ENCODE assay signal across 1 cellular context in the genomic region with DNA sequence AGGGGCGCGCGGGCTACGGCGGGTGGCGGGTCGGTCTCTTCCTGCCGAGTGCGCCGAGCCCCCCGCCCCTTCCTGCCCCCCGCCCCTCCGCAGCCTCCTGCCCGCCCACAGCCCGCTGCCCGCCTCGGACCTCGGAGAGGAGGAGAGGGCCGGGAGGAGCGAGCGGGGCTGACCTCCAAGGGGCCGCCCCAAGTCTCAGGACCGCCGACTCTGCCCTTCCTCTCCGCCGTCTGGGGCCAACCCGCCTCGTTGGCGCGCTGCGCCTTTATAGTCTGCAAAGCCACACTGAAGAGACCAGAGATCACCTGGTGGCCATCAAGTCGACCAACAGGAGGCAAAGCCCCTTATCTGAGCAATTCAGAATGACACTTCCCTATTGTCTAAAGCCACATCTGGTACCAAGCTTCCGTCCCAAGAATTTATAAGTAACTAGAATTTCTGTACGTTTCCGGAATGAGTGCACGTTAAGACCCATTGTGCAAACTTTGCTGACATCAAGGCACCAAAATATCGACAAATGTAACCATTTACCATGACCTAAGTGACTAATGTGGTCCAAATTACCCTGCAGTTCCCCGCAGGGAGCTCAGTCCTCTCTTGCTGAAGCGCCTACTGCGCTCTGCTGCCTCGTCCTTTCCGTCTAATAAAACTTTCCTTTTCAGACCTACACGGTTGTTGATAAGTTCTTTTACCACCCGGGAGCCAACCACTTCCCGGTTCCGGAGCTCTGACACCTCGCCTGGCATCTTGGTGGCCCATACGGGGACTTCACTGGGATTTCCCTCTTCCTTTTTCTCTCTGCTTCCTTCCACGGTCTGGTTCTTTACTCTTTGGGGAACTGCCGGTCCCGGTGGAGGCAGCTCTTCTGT.
TF ChIP-seq lines count a peak whose summit lies in the region.

A gene (minus strand): TSS at position 38 of the 869 bp plus-strand sequence. CDS start 55 bp downstream, outside the sequence.

TF ChIP-seq in K562, 482 proteins besides CTCF, POLR2A, EP300 and RAD21 (continued from another document and continues in another):
- TF ChIP-seq, protein P1, sequence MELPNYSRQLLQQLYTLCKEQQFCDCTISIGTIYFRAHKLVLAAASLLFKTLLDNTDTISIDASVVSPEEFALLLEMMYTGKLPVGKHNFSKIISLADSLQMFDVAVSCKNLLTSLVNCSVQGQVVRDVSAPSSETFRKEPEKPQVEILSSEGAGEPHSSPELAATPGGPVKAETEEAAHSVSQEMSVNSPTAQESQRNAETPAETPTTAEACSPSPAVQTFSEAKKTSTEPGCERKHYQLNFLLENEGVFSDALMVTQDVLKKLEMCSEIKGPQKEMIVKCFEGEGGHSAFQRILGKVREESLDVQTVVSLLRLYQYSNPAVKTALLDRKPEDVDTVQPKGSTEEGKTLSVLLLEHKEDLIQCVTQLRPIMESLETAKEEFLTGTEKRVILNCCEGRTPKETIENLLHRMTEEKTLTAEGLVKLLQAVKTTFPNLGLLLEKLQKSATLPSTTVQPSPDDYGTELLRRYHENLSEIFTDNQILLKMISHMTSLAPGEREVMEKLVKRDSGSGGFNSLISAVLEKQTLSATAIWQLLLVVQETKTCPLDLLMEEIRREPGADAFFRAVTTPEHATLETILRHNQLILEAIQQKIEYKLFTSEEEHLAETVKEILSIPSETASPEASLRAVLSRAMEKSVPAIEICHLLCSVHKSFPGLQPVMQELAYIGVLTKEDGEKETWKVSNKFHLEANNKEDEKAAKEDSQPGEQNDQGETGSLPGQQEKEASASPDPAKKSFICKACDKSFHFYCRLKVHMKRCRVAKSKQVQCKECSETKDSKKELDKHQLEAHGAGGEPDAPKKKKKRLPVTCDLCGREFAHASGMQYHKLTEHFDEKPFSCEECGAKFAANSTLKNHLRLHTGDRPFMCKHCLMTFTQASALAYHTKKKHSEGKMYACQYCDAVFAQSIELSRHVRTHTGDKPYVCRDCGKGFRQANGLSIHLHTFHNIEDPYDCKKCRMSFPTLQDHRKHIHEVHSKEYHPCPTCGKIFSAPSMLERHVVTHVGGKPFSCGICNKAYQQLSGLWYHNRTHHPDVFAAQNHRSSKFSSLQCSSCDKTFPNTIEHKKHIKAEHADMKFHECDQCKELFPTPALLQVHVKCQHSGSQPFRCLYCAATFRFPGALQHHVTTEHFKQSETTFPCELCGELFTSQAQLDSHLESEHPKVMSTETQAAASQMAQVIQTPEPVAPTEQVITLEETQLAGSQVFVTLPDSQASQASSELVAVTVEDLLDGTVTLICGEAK (IDR thresholded peaks at IDR 0.05): 0 out of 2 replicates have a peak, but pooled peaks have one; percentile 14
- TF ChIP-seq, protein P1 (CRISPR knock-in tag; IDR thresholded peaks at IDR 0.05): no peak
- TF ChIP-seq, protein P2, sequence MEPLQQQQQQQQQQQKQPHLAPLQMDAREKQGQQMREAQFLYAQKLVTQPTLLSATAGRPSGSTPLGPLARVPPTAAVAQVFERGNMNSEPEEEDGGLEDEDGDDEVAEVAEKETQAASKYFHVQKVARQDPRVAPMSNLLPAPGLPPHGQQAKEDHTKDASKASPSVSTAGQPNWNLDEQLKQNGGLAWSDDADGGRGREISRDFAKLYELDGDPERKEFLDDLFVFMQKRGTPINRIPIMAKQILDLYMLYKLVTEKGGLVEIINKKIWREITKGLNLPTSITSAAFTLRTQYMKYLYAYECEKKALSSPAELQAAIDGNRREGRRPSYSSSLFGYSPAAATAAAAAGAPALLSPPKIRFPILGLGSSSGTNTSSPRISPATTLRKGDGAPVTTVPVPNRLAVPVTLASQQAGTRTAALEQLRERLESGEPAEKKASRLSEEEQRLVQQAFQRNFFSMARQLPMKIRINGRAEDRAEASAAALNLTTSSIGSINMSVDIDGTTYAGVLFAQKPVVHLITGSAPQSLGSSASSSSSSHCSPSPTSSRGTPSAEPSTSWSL (CRISPR knock-in tag; IDR thresholded peaks at IDR 0.05; ENCODE audit: borderline replicate concordance): no peak
- TF ChIP-seq TRIM24 (IDR thresholded peaks at IDR 0.05): peak; percentile 78 to 82
- peak; percentile 23; the same call in 1 of the 2 replicates for TF ChIP-seq CTBP1 (IDR thresholded peaks at IDR 0.05; ENCODE audit: borderline replicate concordance)
- TF ChIP-seq CBFA2T2 (conservative IDR thresholded peaks at IDR 0.05): peak; percentile 87
- no peak for TF ChIP-seq DMBX1 (CRISPR knock-in tag; IDR thresholded peaks at IDR 0.05; ENCODE audit: borderline replicate concordance)
- TF ChIP-seq, protein P3, sequence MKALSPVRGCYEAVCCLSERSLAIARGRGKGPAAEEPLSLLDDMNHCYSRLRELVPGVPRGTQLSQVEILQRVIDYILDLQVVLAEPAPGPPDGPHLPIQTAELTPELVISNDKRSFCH (CRISPR knock-in tag; IDR thresholded peaks at IDR 0.05): no peak
- TF ChIP-seq, protein P3 (tag; IDR thresholded peaks at IDR 0.05): 0 out of 2 replicates have a peak, but pooled peaks have one; percentile 45
- TF ChIP-seq CXXC5 (CRISPR knock-in tag; IDR thresholded peaks at IDR 0.05): peak; percentile 43; the same call in 1 of the 2 replicates
- TF ChIP-seq GABPA (tag; conservative IDR thresholded peaks at IDR 0.05; ENCODE audit: low read depth): 0 out of 2 replicates have a peak, but pooled peaks have one; percentile 31
- peak; percentile 65; the same call in 1 of the 2 replicates for TF ChIP-seq SMARCA4 (IDR thresholded peaks at IDR 0.05)
- TF ChIP-seq ZEB2 (IDR thresholded peaks at IDR 0.05): peak; percentile 64
- TF ChIP-seq POLR2AphosphoS5 (IDR thresholded peaks at IDR 0.05; ENCODE audit: control insufficient read depth, insufficient read depth, low read depth, low read length): peak; percentile 62
- TF ChIP-seq CBFA2T3 (IDR thresholded peaks at IDR 0.05): peak; percentile 93
- TF ChIP-seq GABPB1 (CRISPR knock-in tag; IDR thresholded peaks at IDR 0.05): peak; percentile 65
- TF ChIP-seq CCNT2 (IDR thresholded peaks at IDR 0.05; ENCODE audit: borderline replicate concordance, extremely low read depth, insufficient read length, low read depth, low read length): no peak
- TF ChIP-seq, protein P4, sequence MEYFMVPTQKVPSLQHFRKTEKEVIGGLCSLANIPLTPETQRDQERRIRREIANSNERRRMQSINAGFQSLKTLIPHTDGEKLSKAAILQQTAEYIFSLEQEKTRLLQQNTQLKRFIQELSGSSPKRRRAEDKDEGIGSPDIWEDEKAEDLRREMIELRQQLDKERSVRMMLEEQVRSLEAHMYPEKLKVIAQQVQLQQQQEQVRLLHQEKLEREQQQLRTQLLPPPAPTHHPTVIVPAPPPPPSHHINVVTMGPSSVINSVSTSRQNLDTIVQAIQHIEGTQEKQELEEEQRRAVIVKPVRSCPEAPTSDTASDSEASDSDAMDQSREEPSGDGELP (CRISPR knock-in tag; IDR thresholded peaks at IDR 0.05; ENCODE audit: borderline replicate concordance): peak; percentile 68; the same call in 1 of the 2 replicates
- 0 out of 4 replicates have a peak, but pooled peaks of 1 of the 2 experiments have one; percentile 27 for TF ChIP-seq RCOR1 (IDR thresholded peaks at IDR 0.05; ENCODE audit: borderline replicate concordance in 1 of 2, low read depth in 2 of 2, low read length in 2 of 2)
- TF ChIP-seq SMAD4 (CRISPR knock-in tag; conservative IDR thresholded peaks at IDR 0.05): peak; percentile 79
- no peak for TF ChIP-seq XRCC3 (IDR thresholded peaks at IDR 0.05)
- peak; percentile 85 for TF ChIP-seq GATA2 (CRISPR knock-in tag; IDR thresholded peaks at IDR 0.05)
- peak; percentile 89 for TF ChIP-seq ARID1B (IDR thresholded peaks at IDR 0.05)
- TF ChIP-seq CBX3 (IDR thresholded peaks at IDR 0.05; ENCODE audit: borderline replicate concordance in 1 of 2, low read length in 2 of 2): 0 out of 3 replicates have a peak, but pooled peaks of 1 of the 2 experiments have one; percentile 14
- TF ChIP-seq RFX5 (IDR thresholded peaks at IDR 0.05; ENCODE audit: low read depth, low read length): no peak
- TF ChIP-seq TCF3 (CRISPR knock-in tag; IDR thresholded peaks at IDR 0.05): peak; percentile 94
- TF ChIP-seq ETV5 (CRISPR knock-in tag; IDR thresholded peaks at IDR 0.05; ENCODE audit: low read depth): peak; percentile 93
- TF ChIP-seq HDAC2 (IDR thresholded peaks at IDR 0.05): 0 out of 2 replicates have a peak, but pooled peaks have one; percentile 35
- TF ChIP-seq, protein P5, sequence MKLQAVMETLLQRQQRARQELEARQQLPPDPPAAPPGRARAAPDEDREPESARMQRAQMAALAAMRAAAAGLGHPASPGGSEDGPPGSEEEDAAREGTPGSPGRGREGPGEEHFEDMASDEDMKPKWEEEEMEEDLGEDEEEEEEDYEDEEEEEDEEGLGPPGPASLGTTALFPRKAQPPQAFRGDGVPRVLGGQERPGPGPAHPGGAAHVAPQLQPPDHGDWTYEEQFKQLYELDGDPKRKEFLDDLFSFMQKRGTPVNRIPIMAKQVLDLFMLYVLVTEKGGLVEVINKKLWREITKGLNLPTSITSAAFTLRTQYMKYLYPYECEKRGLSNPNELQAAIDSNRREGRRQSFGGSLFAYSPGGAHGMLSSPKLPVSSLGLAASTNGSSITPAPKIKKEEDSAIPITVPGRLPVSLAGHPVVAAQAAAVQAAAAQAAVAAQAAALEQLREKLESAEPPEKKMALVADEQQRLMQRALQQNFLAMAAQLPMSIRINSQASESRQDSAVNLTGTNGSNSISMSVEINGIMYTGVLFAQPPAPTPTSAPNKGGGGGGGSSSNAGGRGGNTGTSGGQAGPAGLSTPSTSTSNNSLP (IDR thresholded peaks at IDR 0.05; ENCODE audit: borderline replicate concordance, low read depth, low read length): no peak
- TF ChIP-seq NCOA1 (IDR thresholded peaks at IDR 0.05; ENCODE audit: low read depth): peak; percentile 22; the same call in 1 of the 2 replicates
- peak; percentile 89 for TF ChIP-seq SOX6 (IDR thresholded peaks at IDR 0.05)
- 0 out of 4 replicates have a peak, but pooled peaks of 1 of the 2 experiments have one; percentile 15 for TF ChIP-seq TBL1XR1 (IDR thresholded peaks at IDR 0.05; ENCODE audit: low read length in 2 of 2)
- TF ChIP-seq TEAD4 (IDR thresholded peaks at IDR 0.05; ENCODE audit: low read length): peak; percentile 94
- no peak for TF ChIP-seq TEAD4 (CRISPR knock-in tag; IDR thresholded peaks at IDR 0.05; ENCODE audit: borderline replicate concordance)
- TF ChIP-seq, protein P6, sequence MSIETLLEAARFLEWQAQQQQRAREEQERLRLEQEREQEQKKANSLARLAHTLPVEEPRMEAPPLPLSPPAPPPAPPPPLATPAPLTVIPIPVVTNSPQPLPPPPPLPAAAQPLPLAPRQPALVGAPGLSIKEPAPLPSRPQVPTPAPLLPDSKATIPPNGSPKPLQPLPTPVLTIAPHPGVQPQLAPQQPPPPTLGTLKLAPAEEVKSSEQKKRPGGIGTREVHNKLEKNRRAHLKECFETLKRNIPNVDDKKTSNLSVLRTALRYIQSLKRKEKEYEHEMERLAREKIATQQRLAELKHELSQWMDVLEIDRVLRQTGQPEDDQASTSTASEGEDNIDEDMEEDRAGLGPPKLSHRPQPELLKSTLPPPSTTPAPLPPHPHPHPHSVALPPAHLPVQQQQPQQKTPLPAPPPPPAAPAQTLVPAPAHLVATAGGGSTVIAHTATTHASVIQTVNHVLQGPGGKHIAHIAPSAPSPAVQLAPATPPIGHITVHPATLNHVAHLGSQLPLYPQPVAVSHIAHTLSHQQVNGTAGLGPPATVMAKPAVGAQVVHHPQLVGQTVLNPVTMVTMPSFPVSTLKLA (conservative IDR thresholded peaks at IDR 0.05): 0 out of 4 replicates have a peak, but pooled peaks of 1 of the 2 experiments have one; percentile 30
- TF ChIP-seq PML (IDR thresholded peaks at IDR 0.05; ENCODE audit: low read length): peak; percentile 84
- TF ChIP-seq, protein P7, sequence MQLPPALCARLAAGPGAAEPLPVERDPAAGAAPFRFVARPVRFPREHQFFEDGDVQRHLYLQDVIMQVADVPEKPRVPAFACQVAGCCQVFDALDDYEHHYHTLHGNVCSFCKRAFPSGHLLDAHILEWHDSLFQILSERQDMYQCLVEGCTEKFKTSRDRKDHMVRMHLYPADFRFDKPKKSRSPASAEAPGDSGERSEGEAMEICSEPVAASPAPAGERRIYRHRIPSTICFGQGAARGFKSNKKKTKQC (CRISPR knock-in tag; IDR thresholded peaks at IDR 0.05): no peak
- TF ChIP-seq ZNF668 (CRISPR knock-in tag; IDR thresholded peaks at IDR 0.05): no peak
- TF ChIP-seq, protein P8, sequence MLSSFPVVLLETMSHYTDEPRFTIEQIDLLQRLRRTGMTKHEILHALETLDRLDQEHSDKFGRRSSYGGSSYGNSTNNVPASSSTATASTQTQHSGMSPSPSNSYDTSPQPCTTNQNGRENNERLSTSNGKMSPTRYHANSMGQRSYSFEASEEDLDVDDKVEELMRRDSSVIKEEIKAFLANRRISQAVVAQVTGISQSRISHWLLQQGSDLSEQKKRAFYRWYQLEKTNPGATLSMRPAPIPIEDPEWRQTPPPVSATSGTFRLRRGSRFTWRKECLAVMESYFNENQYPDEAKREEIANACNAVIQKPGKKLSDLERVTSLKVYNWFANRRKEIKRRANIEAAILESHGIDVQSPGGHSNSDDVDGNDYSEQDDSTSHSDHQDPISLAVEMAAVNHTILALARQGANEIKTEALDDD (IDR thresholded peaks at IDR 0.05): 0 out of 2 replicates have a peak, but pooled peaks have one; percentile 35
- TF ChIP-seq CEBPB (tag; IDR thresholded peaks at IDR 0.05): 0 out of 2 replicates have a peak, but pooled peaks have one; percentile 7
- TF ChIP-seq NCOR1 (IDR thresholded peaks at IDR 0.05): peak; percentile 81
- 0 out of 2 replicates have a peak, but pooled peaks have one; percentile 31 for TF ChIP-seq FOXM1 (IDR thresholded peaks at IDR 0.05; ENCODE audit: low read depth)
- TF ChIP-seq FOXM1 (CRISPR knock-in tag; IDR thresholded peaks at IDR 0.05; ENCODE audit: low read depth): no peak
- 0 out of 2 replicates have a peak, but pooled peaks have one; percentile 50 for TF ChIP-seq SMARCE1 (IDR thresholded peaks at IDR 0.05)
